In genomic region chr16:89705006-89705405, GRCh38 we compare ENCODE assay signal across 1 cellular context.
TF ChIP-seq lines count a peak whose summit lies in the region.

No MANE protein-coding gene starts in this region.

TF ChIP-seq in H1, 55 proteins besides CTCF, POLR2A, EP300 and RAD21:
- TF ChIP-seq SUZ12 (IDR thresholded peaks at IDR 0.05; ENCODE audit: low read length) (no peak), KDM1A (IDR thresholded peaks at IDR 0.05; ENCODE audit: borderline replicate concordance, low read length) (no peak), SRF (IDR thresholded peaks at IDR 0.05; ENCODE audit: low read depth, low read length) (no peak), BACH1 (IDR thresholded peaks at IDR 0.05; ENCODE audit: low read length) (no peak), TCF12 (IDR thresholded peaks at IDR 0.05; ENCODE audit: low read depth, low read length) (no peak), KDM5A (IDR thresholded peaks at IDR 0.05; ENCODE audit: low read length) (no peak), MAFK (IDR thresholded peaks at IDR 0.05; ENCODE audit: low read depth, low read length) (no peak), TAF7 (optimal IDR thresholded peaks at IDR 0.05; ENCODE audit: borderline replicate concordance, low read depth, low read length) (no peak), NANOG (IDR thresholded peaks at IDR 0.05; ENCODE audit: insufficient read depth, low read depth, low read length, poor library complexity, severe bottlenecking) (no peak)
